In genomic region chr1:109213824-109214693, GRCh38 we compare ENCODE assay signal across 8 cellular contexts. TPM values are rescaled to one million over a fixed set of nuclear protein-coding genes. Genes with fewer than 3 reads are reported as not detected.
A peak's percentile ranks its signal among the peaks of the same experiment; 100 is the strongest.
DNase-seq lines count a peak whose midpoint lies in the region; TF ChIP-seq lines count a peak whose summit lies in the region.

Gene SARS1 (plus strand): TSS chr1:109213918. CDS start chr1:109213993, 75 bp downstream.

- peak within 1 kb of the TSS; percentile 99 for H3K4me3 Mint-ChIP-seq in mesothelial cell of epicardium

- H3K27ac Mint-ChIP-seq in mesothelial cell of epicardium, result peak within 1 kb of the TSS; percentile 97

- H3K36me3 Mint-ChIP-seq in mesothelial cell of epicardium, result peaks cover 8% of the 10 kb centered on the region

- peak within 1 kb of the TSS; percentile 99 for H3K9ac ChIP-seq in NT2/D1 (ENCODE audit: insufficient read length, low read depth)

- in situ Hi-C loops in endometrial microvascular endothelial cells (cut with HindIII; ENCODE audit: inconsistent ontology term, low pct_unique_long_range_greater_than_20kb, low sequenced_read_pairs), result no loop called here

- TF ChIP-seq CTCF in GM20000 (IDR thresholded peaks at IDR 0.05; ENCODE audit: extremely low read depth, missing control alignments) (no peak), mesothelial cell of epicardium (IDR thresholded peaks at IDR 0.05; ENCODE audit: unreplicated experiment) (no peak)

- H3K9me3 Mint-ChIP-seq in mesothelial cell of epicardium, result peaks cover 4% of the 10 kb centered on the region

- H3K4me3 ChIP-seq in NT2/D1 (ENCODE audit: insufficient read length, low read depth), result peak within 1 kb of the TSS; percentile 100

- peaks cover 20% of the 10 kb centered on the region for H3K36me3 ChIP-seq in NT2/D1 (ENCODE audit: insufficient read depth, insufficient read length, low read length)

- H3K27me3 ChIP-seq in NT2/D1 (ENCODE audit: insufficient read depth, insufficient read length), result peaks cover 6% of the 10 kb centered on the region

- no peaks in the 10 kb centered on the region for H3K4me1 ChIP-seq in NT2/D1 (ENCODE audit: insufficient read depth, insufficient read length)

- peaks cover 2% of the 10 kb centered on the region for H3K27me3 Mint-ChIP-seq in mesothelial cell of epicardium (ENCODE audit: low read depth)

- H3K4me1 Mint-ChIP-seq in mesothelial cell of epicardium, result peaks cover 17% of the 10 kb centered on the region

- no peaks in the 10 kb centered on the region for H3K9me3 ChIP-seq in NT2/D1 (ENCODE audit: insufficient read depth, low read length)

- peak; percentile 86 for DNase-seq in COR-L47 (lab: John Stamatoyannopoulos, UW)
- peak; percentile 92 for DNase-seq in GM20000 (ENCODE audit: low spot score)
- peak; percentile 88 for DNase-seq in HT-29 (ENCODE audit: low spot score)
- peak; percentile 74 for DNase-seq in NT2/D1 (ENCODE audit: low read depth, low spot score)
- DNase-seq in activated CD8-positive, alpha-beta memory T cell treated with anti-CD3 and anti-CD28 coated beads, Interleukin-2, amount 50 U/mL, for 24 hours (ENCODE audit: extremely low read depth), result peak; percentile 63
- DNase-seq in mesothelial cell of epicardium (ENCODE audit: low spot score in 2 of 2, unreplicated experiment in 2 of 2), result peak; percentile 87 to 96
- DNase-seq in stimulated activated CD8-positive, alpha-beta memory T cell treated with anti-CD3 and anti-CD28 coated beads, Interleukin-15, amount 100 ng/mL, for 48 hours (ENCODE audit: low read depth in 2 of 2), result peak; percentile 82

RNA-seq across cellular contexts. Expression of gene SARS1, which starts in this region (rescaled TPM):
- total RNA-seq in HT-29 (2014; rRNA removed; shearing (Covaris generic)), result 109 and 125 TPM in 2 replicates
- total RNA-seq in endometrial microvascular endothelial cells (ENCODE audit: inconsistent ontology term), result 263 TPM
- total RNA-seq in mesothelial cell of epicardium, result 99.0 to 104 TPM (median 99.4 TPM) in 3 replicates

Comparison
In these comparisons a context has a peak if more than half of its experiments do, and no peak if none do; other contexts are left out.
1. Peak in every context shown above with its lines: DNase-seq and H3K4me3 ChIP-seq.